Comparison of ENCODE assay signal across 33 cellular contexts in the genomic region with DNA sequence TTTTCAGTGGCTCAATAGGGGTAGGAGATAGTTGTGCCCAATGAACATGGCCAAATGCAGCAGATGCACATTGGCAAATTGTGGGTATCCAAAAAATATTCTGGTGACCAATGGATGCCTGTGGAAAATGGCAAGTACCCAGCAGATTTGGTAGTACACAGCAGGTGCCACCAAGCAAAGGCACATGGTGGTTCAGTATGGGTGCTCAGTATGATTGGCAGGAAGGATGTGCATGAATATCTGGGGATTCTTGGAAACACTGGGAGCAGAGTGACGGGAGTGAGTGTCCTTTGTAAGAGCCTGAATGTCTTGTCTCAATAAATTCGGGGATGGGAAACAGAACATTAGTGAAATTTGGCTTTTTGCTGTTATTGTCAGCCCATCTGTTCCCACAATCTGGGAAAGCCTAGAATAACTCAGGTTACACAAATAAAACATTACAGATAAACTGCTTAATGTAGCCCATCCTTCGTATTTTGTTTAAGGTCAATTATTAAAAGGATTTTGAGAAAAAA. TPM values are rescaled to one million over a fixed set of nuclear protein-coding genes. Genes with fewer than 3 reads are reported as not detected.
"Had no signal": no experiment of that assay in that cellular context is flagged by ENCODE, and none has a peak within 500 bp of the region (broad histone marks: within the 10 kb centered on the region; RNA-seq: fewer than 3 reads in every experiment).

No MANE protein-coding gene starts in this region.

- FAIRE-seq: astrocyte, bronchial epithelial cell, endometrium, endothelial cell of umbilical vein had no signal

- H3K4me3 ChIP-seq: colonic mucosa, esophagus squamous epithelium, gastroesophageal sphincter, heart right ventricle had no signal

- H3K27ac ChIP-seq: brain microvascular endothelial cell, colonic mucosa, epithelial cell of prostate, esophagus squamous epithelium, gastroesophageal sphincter, heart right ventricle, WERI-Rb-1 had no signal

- H3K36me3 ChIP-seq: brain microvascular endothelial cell, colonic mucosa, esophagus squamous epithelium, gastroesophageal sphincter, heart right ventricle, WERI-Rb-1 had no signal

- H3K9me3 ChIP-seq: colonic mucosa, esophagus squamous epithelium, gastroesophageal sphincter had no signal

- H3K4me1 ChIP-seq: colonic mucosa, esophagus squamous epithelium, gastroesophageal sphincter, heart right ventricle had no signal

- DNase-seq: activated B cell treated with CpG ODN at 0.5 μM for 24 hours; activated CD4-positive, alpha-beta T cell treated with anti-CD3 and anti-CD28 coated beads for 48 hours; activated CD4-positive, alpha-beta T cell treated with anti-CD3 and anti-CD28 coated beads, Interleukin-2, amount 50 U/mL, for 1 hour; activated CD4-positive, alpha-beta T cell treated with anti-CD3 and anti-CD28 coated beads, Interleukin-2, amount 50 U/mL, for 48 hours; activated CD8-positive, alpha-beta memory T cell treated with anti-CD3 and anti-CD28 coated beads for 24 hours; activated CD8-positive, alpha-beta T cell treated with anti-CD3 and anti-CD28 coated beads for 36 hours; activated effector memory CD4-positive, alpha-beta T cell treated with anti-CD3 and anti-CD28 coated beads, Interleukin-2, amount 50 U/mL, for 16 hours; activated naive CD4-positive, alpha-beta T cell treated with anti-CD3 and anti-CD28 coated beads for 36 hours; activated T-cell treated with anti-CD3 and anti-CD28 coated beads, Interleukin-2, amount 50 U/mL, for 48 hours; amniotic stem cell; anterior cingulate cortex; brain microvascular endothelial cell; colonic mucosa; effector CD8-positive, alpha-beta T cell; esophagus squamous epithelium; foreskin melanocyte; heart right ventricle; T-helper 1 cell; T-helper 17 cell; T1000; WERI-Rb-1 had no signal

- H3K27me3 ChIP-seq: brain microvascular endothelial cell, colonic mucosa, esophagus squamous epithelium, gastroesophageal sphincter had no signal

RNA-seq across cellular contexts. Expression of gene ACADL, which starts 36.8 kb away (rescaled TPM):
- total RNA-seq: activated B cell treated with CpG ODN at 0.5 μM for 24 hours; activated CD8-positive, alpha-beta T cell treated with anti-CD3 and anti-CD28 coated beads for 36 hours; activated naive CD4-positive, alpha-beta T cell treated with anti-CD3 and anti-CD28 coated beads for 36 hours; activated T-helper 1 cell treated with anti-CD3 and anti-CD28 coated beads, Interleukin-12 subunit alpha, Interleukin-12 subunit beta, Interleukin-2, Interleukin-4 antibody, amounts not matched to agents 30 ng/mL and 10 ng/mL and 1 ng/mL, durations not matched to agents 14 hours and 24 hours and 36 hours; activated T-helper 2 cell treated with anti-CD3 and anti-CD28 coated beads, Interferon-gamma antibody, Interleukin-2, Interleukin-4, amounts not matched to agents 10 μg/mL and 5 μg/mL and 100 μg/mL, durations not matched to agents 14 hours and 24 hours and 36 hours; dermis microvascular lymphatic vessel endothelial cell; endothelial cell of umbilical vein; fibroblast of villous mesenchyme; glomerular endothelial cell; T-helper 17 cell had no signal
- polyA plus RNA-seq: endothelial cell of umbilical vein had no signal

RNA-seq across cellular contexts. Expression of gene MYL1, which starts 52.9 kb away (rescaled TPM):
- total RNA-seq: activated B cell treated with CpG ODN at 0.5 μM for 24 hours; activated CD8-positive, alpha-beta T cell treated with anti-CD3 and anti-CD28 coated beads for 36 hours; activated naive CD4-positive, alpha-beta T cell treated with anti-CD3 and anti-CD28 coated beads for 36 hours; activated T-helper 1 cell treated with anti-CD3 and anti-CD28 coated beads, Interleukin-12 subunit alpha, Interleukin-12 subunit beta, Interleukin-2, Interleukin-4 antibody, amounts not matched to agents 30 ng/mL and 10 ng/mL and 1 ng/mL, durations not matched to agents 14 hours and 24 hours and 36 hours; activated T-helper 2 cell treated with anti-CD3 and anti-CD28 coated beads, Interferon-gamma antibody, Interleukin-2, Interleukin-4, amounts not matched to agents 10 μg/mL and 5 μg/mL and 100 μg/mL, durations not matched to agents 14 hours and 24 hours and 36 hours; bronchial epithelial cell; colonic mucosa; dermis microvascular lymphatic vessel endothelial cell; endothelial cell of umbilical vein; esophagus squamous epithelium; fibroblast of lung; fibroblast of villous mesenchyme; gastroesophageal sphincter; glomerular endothelial cell; T-helper 17 cell had no signal
- polyA plus RNA-seq: endothelial cell of umbilical vein, fibroblast of lung had no signal
